In the genomic region with DNA sequence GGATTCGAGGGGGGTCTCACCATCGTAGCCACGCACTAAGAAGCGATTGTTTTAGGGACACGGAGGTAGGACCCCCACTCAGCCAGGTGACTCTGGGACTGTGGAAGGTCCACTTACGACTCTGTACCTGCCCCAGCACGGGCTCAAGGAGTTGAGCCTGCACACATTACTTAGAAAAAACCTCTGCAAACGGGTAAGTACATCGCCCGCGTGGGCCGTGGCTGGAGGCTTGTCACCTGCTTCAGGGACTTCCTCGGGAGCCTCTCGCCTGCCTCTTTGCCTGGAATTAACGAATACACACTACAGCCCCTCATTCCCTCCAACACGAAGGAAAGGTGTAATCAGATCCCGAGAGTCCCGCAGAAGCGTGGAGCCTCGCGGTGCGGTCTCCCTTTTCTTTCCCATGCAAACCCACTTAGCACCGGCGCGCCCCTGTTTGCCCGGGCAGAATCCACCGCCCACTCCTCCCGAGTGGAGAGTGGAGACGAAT, we compare ENCODE assay signal across 7 cellular contexts. TPM values are rescaled to one million over a fixed set of nuclear protein-coding genes. Genes with fewer than 3 reads are reported as not detected.
A peak's percentile ranks its signal among the peaks of the same experiment; 100 is the strongest.
DNase-seq lines count a peak whose midpoint lies in the region; FAIRE-seq and TF ChIP-seq lines count a peak whose summit lies in the region.

No MANE protein-coding gene starts in this region.

- H3K9ac ChIP-seq in SU-DHL-6 (ENCODE audit: low read length) = peak overlapping the region; percentile 68
- H3K9ac ChIP-seq in fibroblast of lung (ENCODE audit: insufficient read depth, low read length) = no peak overlapping the region

- no peak overlapping the region; the same call in 1 of the 2 replicates for H3K27ac ChIP-seq in HEK293 (ENCODE audit: extremely low read depth, low read depth, low read length)
- no peak overlapping the region for H3K27ac ChIP-seq in SU-DHL-6 (ENCODE audit: low read depth, low read length)
- no peak overlapping the region for H3K27ac ChIP-seq in fibroblast of lung (ENCODE audit: insufficient read depth, low read length)
- no peak overlapping the region for H3K27ac ChIP-seq in prostate gland

- H3K4me1 ChIP-seq in HEK293 (ENCODE audit: control insufficient read depth, insufficient read depth, low read length) = peaks cover 8% of the 10 kb centered on the region
- H3K4me1 ChIP-seq in fibroblast of lung (ENCODE audit: control insufficient read depth, extremely low read depth, insufficient read depth, low read length) = no peaks in the 10 kb centered on the region
- H3K4me1 ChIP-seq in prostate gland (replicated peaks) = no peaks in the 10 kb centered on the region

- H3K9me3 ChIP-seq in HEK293 (ENCODE audit: control insufficient read depth, insufficient read depth, low read depth, low read length) = no peaks in the 10 kb centered on the region
- no peaks in the 10 kb centered on the region for H3K9me3 ChIP-seq in SU-DHL-6 (ENCODE audit: insufficient read depth, low read length)
- no peaks in the 10 kb centered on the region for H3K9me3 ChIP-seq in fibroblast of lung (ENCODE audit: control insufficient read depth, insufficient read depth, low read depth, low read length)
- H3K9me3 ChIP-seq in prostate gland = no peaks in the 10 kb centered on the region

- H3F3A ChIP-seq in SU-DHL-6 (ENCODE audit: insufficient read depth) = no peaks in the 10 kb centered on the region

- CTCF ChIA-PET in HEK293 (lab: Yijun Ruan, JAX) = interaction anchor here (1.1 kb wide), 1 partner anchor 10 kb away, joined by 11 read pairs; no protein-coding TSS in a partner anchor

- no peak for DNase-seq in fibroblast of lung (ENCODE audit: low read depth in 2 of 2)
- no peak for DNase-seq in prostate gland (ENCODE audit: low spot score)
- DNase-seq in RCC 7860 (ENCODE audit: low spot score) = no peak
- DNase-seq in NCI-H128 (lab: John Stamatoyannopoulos, UW; ENCODE audit: unreplicated experiment) = no peak
- no peak for DNase-seq in kidney tubule cell (ENCODE audit: low spot score)

- H4K20me1 ChIP-seq in SU-DHL-6 (ENCODE audit: low read depth, low read length) (no peaks in the 10 kb centered on the region), fibroblast of lung (ENCODE audit: control insufficient read depth, extremely low read depth, insufficient read depth, low read length) (no peaks in the 10 kb centered on the region)

- peak overlapping the region; percentile 66 for H3K4me2 ChIP-seq in SU-DHL-6 (ENCODE audit: low read depth, low read length, poor library complexity, severe bottlenecking)
- H3K4me2 ChIP-seq in fibroblast of lung (ENCODE audit: extremely low read depth, insufficient read depth, low read length) = peak overlapping the region; percentile 68

- H3K4me3 ChIP-seq in HEK293 (ENCODE audit: low read depth, low read length) (peak overlapping the region; percentile 52), SU-DHL-6 (ENCODE audit: insufficient read depth, low read length, poor library complexity, severe bottlenecking) (peak overlapping the region; percentile 70), fibroblast of lung (replicated peaks in 1 of 4; ENCODE audit: control extremely low read depth in 1 of 4, insufficient read depth in 1 of 4, low read depth in 3 of 4, low read length in 4 of 4) (peak overlapping the region in 2 of 4 experiments; percentile 26 to 48), prostate gland (peak overlapping the region; percentile 44 to 57)

- no peaks in the 10 kb centered on the region for H3K9me2 ChIP-seq in SU-DHL-6 (replicated peaks; ENCODE audit: insufficient read depth, low read length)

- no peak for TF ChIP-seq POLR2A in prostate gland (IDR thresholded peaks at IDR 0.05)

- peak overlapping the region; percentile 62 for H2AFZ ChIP-seq in SU-DHL-6 (ENCODE audit: low read depth, low read length, severe bottlenecking)
- H2AFZ ChIP-seq in fibroblast of lung (ENCODE audit: low read length) = no peak overlapping the region

- intact Hi-C loops in prostate gland (cut with DNase I) = no loop called here

- 11% methylated on average over 29 of the region's 29 CpGs for WGBS in prostate gland

- no peaks in the 10 kb centered on the region for H3K27me3 ChIP-seq in SU-DHL-6 (ENCODE audit: low read length)
- peaks cover 31% of the 10 kb centered on the region for H3K27me3 ChIP-seq in fibroblast of lung (ENCODE audit: control insufficient read depth, insufficient read depth, low read length)
- no peaks in the 10 kb centered on the region for H3K27me3 ChIP-seq in prostate gland (replicated peaks; ENCODE audit: insufficient read depth)

- FAIRE-seq in RCC 7860 (lab: Jason Lieb, UNC) = no peak

- POLR2A ChIA-PET in HEK293 (lab: Yijun Ruan, JAX) = no interaction called here

- H3K36me3 ChIP-seq in HEK293 (ENCODE audit: control insufficient read depth in 2 of 2, insufficient read depth in 1 of 2, low read length in 2 of 2) = no peaks in the 10 kb centered on the region
- no peaks in the 10 kb centered on the region for H3K36me3 ChIP-seq in SU-DHL-6 (ENCODE audit: low read length)
- H3K36me3 ChIP-seq in fibroblast of lung (ENCODE audit: control insufficient read depth, insufficient read depth, low read length) = no peaks in the 10 kb centered on the region
- no peaks in the 10 kb centered on the region for H3K36me3 ChIP-seq in prostate gland

- H3K79me2 ChIP-seq in SU-DHL-6 (ENCODE audit: insufficient read depth, low read length) (no peaks in the 10 kb centered on the region), fibroblast of lung (ENCODE audit: control insufficient read depth, insufficient read depth, low read length) (no peaks in the 10 kb centered on the region)

- TF ChIP-seq CTCF in HEK293 (tag by site-specific recombination; IDR thresholded peaks at IDR 0.05) (no peak), SU-DHL-6 (IDR thresholded peaks at IDR 0.05; ENCODE audit: insufficient read depth, low read length, poor library complexity, severe bottlenecking) (no peak), fibroblast of lung (conservative IDR thresholded peaks at IDR 0.05 in 1 of 2, IDR thresholded peaks at IDR 0.05 in 1 of 2; ENCODE audit: low read depth in 1 of 2, low read length in 2 of 2) (no peak), prostate gland (IDR thresholded peaks at IDR 0.05) (no peak)

TF ChIP-seq in HEK293, 187 proteins besides CTCF, POLR2A, EP300 and RAD21 (continues in another document):
- TF ChIP-seq SP3 (tag by site-specific recombination; IDR thresholded peaks at IDR 0.05) = no peak
- no peak for TF ChIP-seq ZSCAN23 (tag by site-specific recombination; IDR thresholded peaks at IDR 0.05)
- no peak for TF ChIP-seq ZNF621 (tag by site-specific recombination; IDR thresholded peaks at IDR 0.05)
- TF ChIP-seq GLIS2 (tag by site-specific recombination; IDR thresholded peaks at IDR 0.05) = no peak
- no peak for TF ChIP-seq HIC1 (tag by site-specific recombination; IDR thresholded peaks at IDR 0.05)
- TF ChIP-seq ZNF2 (tag by site-specific recombination; IDR thresholded peaks at IDR 0.05) = peak; percentile 56; the same call in 1 of the 2 replicates
- no peak for TF ChIP-seq HOXA7 (CRISPR knock-in tag; IDR thresholded peaks at IDR 0.05; ENCODE audit: borderline replicate concordance)
- TF ChIP-seq ZNF146 (tag by site-specific recombination; IDR thresholded peaks at IDR 0.05) = no peak
- 0 out of 2 replicates have a peak, but pooled peaks have one; percentile 10 for TF ChIP-seq ZBTB48 (tag by site-specific recombination; IDR thresholded peaks at IDR 0.05)
- TF ChIP-seq ZNF416 (tag by site-specific recombination; IDR thresholded peaks at IDR 0.05) = no peak
- no peak for TF ChIP-seq ZNF350 (tag by site-specific recombination; IDR thresholded peaks at IDR 0.05)
- no peak for TF ChIP-seq ZFP3 (tag by site-specific recombination; IDR thresholded peaks at IDR 0.05; ENCODE audit: low read depth)
- peak; percentile 44; the same call in 1 of the 2 replicates for TF ChIP-seq ZXDB (tag by site-specific recombination; IDR thresholded peaks at IDR 0.05)
- TF ChIP-seq ZNF707 (tag by site-specific recombination; IDR thresholded peaks at IDR 0.05) = no peak
- no peak for TF ChIP-seq ZNF354C (tag by site-specific recombination; IDR thresholded peaks at IDR 0.05; ENCODE audit: borderline replicate concordance, low read depth)
- TF ChIP-seq ZNF501 (tag by site-specific recombination; IDR thresholded peaks at IDR 0.05) = no peak
- peak; percentile 83 for TF ChIP-seq ZNF335 (tag by site-specific recombination; conservative IDR thresholded peaks at IDR 0.05)
- no peak for TF ChIP-seq ZNF629 (tag by site-specific recombination; IDR thresholded peaks at IDR 0.05)
- no peak for TF ChIP-seq REPIN1 (tag by site-specific recombination; IDR thresholded peaks at IDR 0.05; ENCODE audit: low read depth)
- TF ChIP-seq ZNF843 (tag by site-specific recombination; IDR thresholded peaks at IDR 0.05) = no peak

RNA-seq across cellular contexts. Expression of gene PODXL, which starts 0.8 kb away (rescaled TPM):
- 0.17 and 0.26 TPM in 2 replicates for total RNA-seq in fibroblast of lung
- polyA plus RNA-seq in fibroblast of lung = 0.27 and 0.86 TPM in 2 replicates
- polyA plus RNA-seq in fibroblast of lung (2012) = 0.49 and 0.68 TPM in 2 replicates
- polyA minus RNA-seq in fibroblast of lung (ENCODE audit: low replicate concordance) = 1.7 and 6.1 TPM in 2 replicates
- total RNA-seq in prostate gland = 10 to 100 TPM; 17.7 to 19.4 TPM

Comparison
In these comparisons a context has a peak if more than half of its experiments do, and no peak if none do; other contexts are left out.
1. RNA of gene PODXL, which starts 0.8 kb away (total RNA-seq): 17.7 to 19.4 TPM in prostate gland; 0.17 to 0.26 TPM in fibroblast of lung; every median in the first group is over 10 times any median in the second.